Comparison of ENCODE assay signal across 1 cellular context in genomic region chr4:119655111-119655837, GRCh38.
TF ChIP-seq lines count a peak whose summit lies in the region.

No MANE protein-coding gene starts in this region.

TF ChIP-seq in SK-N-SH treated with all-trans-retinoic acid at 6 μM for 48 hours, 23 proteins besides CTCF, POLR2A, EP300 and RAD21 (continued from another document):
- TF ChIP-seq PATZ1 (CRISPR knock-in tag; IDR thresholded peaks at IDR 0.05; ENCODE audit: borderline replicate concordance) (no peak), PPARA (CRISPR knock-in tag; IDR thresholded peaks at IDR 0.05; ENCODE audit: borderline replicate concordance) (no peak), CSDC2 (CRISPR knock-in tag; IDR thresholded peaks at IDR 0.05) (peak; percentile 12; the same call in 1 of the 2 replicates), ARNTL (CRISPR knock-in tag; IDR thresholded peaks at IDR 0.05; ENCODE audit: borderline replicate concordance, low read depth) (no peak), TSHZ2 (CRISPR knock-in tag; IDR thresholded peaks at IDR 0.05) (peak; percentile 97), OSR1 (CRISPR knock-in tag; IDR thresholded peaks at IDR 0.05) (no peak), CSRNP3 (CRISPR knock-in tag; IDR thresholded peaks at IDR 0.05) (peak; percentile 89), BACH2 (CRISPR knock-in tag; IDR thresholded peaks at IDR 0.05; ENCODE audit: borderline replicate concordance) (no peak), GLIS3 (CRISPR knock-in tag; IDR thresholded peaks at IDR 0.05) (0 out of 2 replicates have a peak, but pooled peaks have one; percentile 49), TOX (CRISPR knock-in tag; IDR thresholded peaks at IDR 0.05; ENCODE audit: borderline replicate concordance) (no peak)
